In the genomic region with DNA sequence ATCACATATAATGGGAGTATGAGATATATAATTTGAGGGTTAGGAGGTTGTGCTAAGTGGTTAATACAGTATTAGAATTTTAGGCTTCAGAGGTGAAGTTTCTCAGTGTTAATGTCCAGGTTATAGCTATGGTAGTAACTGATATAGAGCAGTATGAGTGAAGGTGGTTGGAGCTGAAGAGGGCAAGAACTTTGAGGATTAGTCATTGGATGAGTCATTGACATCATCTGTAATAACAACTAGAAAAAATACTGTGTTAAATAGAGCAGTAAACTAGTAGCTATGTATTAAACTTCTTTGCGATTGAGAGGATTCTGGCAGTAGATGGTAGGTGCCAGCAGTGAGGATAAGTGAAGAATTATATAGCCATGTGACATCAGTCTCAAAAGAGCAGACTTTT, we compare ENCODE assay signal across 11 cellular contexts. TPM values are rescaled to one million over a fixed set of nuclear protein-coding genes. Genes with fewer than 3 reads are reported as not detected.
DNase-seq lines count a peak whose midpoint lies in the region; ATAC-seq and TF ChIP-seq lines count a peak whose summit lies in the region.
"Had no signal": no experiment of that assay in that cellular context is flagged by ENCODE, and none has a peak within 500 bp of the region (broad histone marks: within the 10 kb centered on the region; RNA-seq: fewer than 3 reads in every experiment).

No MANE protein-coding gene starts in this region.

- peaks cover 20% of the 10 kb centered on the region for H3K4me1 Mint-ChIP-seq in activated CD4-positive, alpha-beta T cell treated with anti-CD3 and anti-CD28 coated beads, Interleukin-2, amount 10 ng/mL, durations not matched to agents 24 days and 14 days
- H3K4me1 Mint-ChIP-seq in stimulated activated effector memory CD8-positive, alpha-beta T cell treated with anti-CD3 and anti-CD28 coated beads, Interleukin-12 subunit alpha, Interleukin-12 subunit beta, amount 100 ng/mL, for 72 hours = peaks cover 37% of the 10 kb centered on the region

- intact Hi-C loops in activated CD4-positive, alpha-beta T cell treated with anti-CD3 and anti-CD28 coated beads, Interleukin-2, amount 10 ng/mL, durations not matched to agents 24 days and 14 days (cut with micrococcal nuclease) = no loop called here

- H3K27me3 Mint-ChIP-seq in activated CD4-positive, alpha-beta T cell treated with anti-CD3 and anti-CD28 coated beads, Interleukin-2, amount 10 ng/mL, durations not matched to agents 24 days and 14 days = no peaks in the 10 kb centered on the region
- H3K27me3 Mint-ChIP-seq: IgD-negative memory B cell had no signal

- H3K27ac Mint-ChIP-seq in activated CD4-positive, alpha-beta T cell treated with anti-CD3 and anti-CD28 coated beads, Interleukin-2, amount 10 ng/mL, durations not matched to agents 24 days and 14 days = peak overlapping the region; percentile 50
- H3K27ac Mint-ChIP-seq in stimulated activated effector memory CD8-positive, alpha-beta T cell treated with anti-CD3 and anti-CD28 coated beads, Interleukin-12 subunit alpha, Interleukin-12 subunit beta, amount 100 ng/mL, for 72 hours = peak overlapping the region; percentile 14

- no peak overlapping the region for H3K4me3 ChIP-seq in fibroblast of the aortic adventitia (ENCODE audit: low read depth, low read length)
- H3K4me3 ChIP-seq: SJCRH30 had no signal

- H3K36me3 Mint-ChIP-seq in activated CD4-positive, alpha-beta T cell treated with anti-CD3 and anti-CD28 coated beads, Interleukin-2, amount 10 ng/mL, durations not matched to agents 24 days and 14 days (ENCODE audit: low read depth) = peaks cover 48% of the 10 kb centered on the region
- H3K36me3 Mint-ChIP-seq in stimulated activated effector memory CD8-positive, alpha-beta T cell treated with anti-CD3 and anti-CD28 coated beads, Interleukin-12 subunit alpha, Interleukin-12 subunit beta, amount 100 ng/mL, for 72 hours = peaks cover 92% of the 10 kb centered on the region

- DNase-seq in activated CD4-positive, alpha-beta T cell treated with anti-CD3 and anti-CD28 coated beads, Interleukin-2, amount 10 ng/mL, durations not matched to agents 24 days and 14 days = no peak
- DNase-seq in activated CD4-positive, alpha-beta T cell treated with anti-CD3 and anti-CD28 coated beads, Interleukin-2, amount 50 U/mL, for 4 hours = no peak
- DNase-seq in fibroblast of the aortic adventitia (ENCODE audit: low read depth) (peak; percentile 76), NCI-H2171 treated with DMSO at 0.1 percent for 48 hours (lab: John Stamatoyannopoulos, UW) (no peak), activated gamma-delta T cell (lab: John Stamatoyannopoulos, UW) (no peak), midbrain (lab: John Stamatoyannopoulos, UW) (no peak)
- DNase-seq in stimulated activated effector memory CD8-positive, alpha-beta T cell treated with anti-CD3 and anti-CD28 coated beads, Interleukin-12 subunit alpha, Interleukin-12 subunit beta, amount 100 ng/mL, for 72 hours (ENCODE audit: low spot score in 2 of 2) = no peak
- DNase-seq: activated naive CD4-positive, alpha-beta T cell treated with anti-CD3 and anti-CD28 coated beads, Interleukin-2, amount 50 U/mL, for 16 hours; SJCRH30 had no signal

- no peak overlapping the region for H3K4me3 Mint-ChIP-seq in activated CD4-positive, alpha-beta T cell treated with anti-CD3 and anti-CD28 coated beads, Interleukin-2, amount 10 ng/mL, durations not matched to agents 24 days and 14 days
- no peak overlapping the region for H3K4me3 Mint-ChIP-seq in stimulated activated effector memory CD8-positive, alpha-beta T cell treated with anti-CD3 and anti-CD28 coated beads, Interleukin-12 subunit alpha, Interleukin-12 subunit beta, amount 100 ng/mL, for 72 hours
- H3K4me3 Mint-ChIP-seq: IgD-negative memory B cell had no signal

- ATAC-seq in SK-N-SH treated with all-trans-retinoic acid at 6 μM for 48 hours = peak; percentile 97
- peak; percentile 99 for ATAC-seq in stimulated activated effector memory CD8-positive, alpha-beta T cell treated with anti-CD3 and anti-CD28 coated beads, Interleukin-12 subunit alpha, Interleukin-12 subunit beta, amount 100 ng/mL, for 72 hours

- no peak for TF ChIP-seq CTCF in fibroblast of the aortic adventitia (IDR thresholded peaks at IDR 0.05; ENCODE audit: insufficient read depth, low read length)

- H3K9me3 Mint-ChIP-seq in activated CD4-positive, alpha-beta T cell treated with anti-CD3 and anti-CD28 coated beads, Interleukin-2, amount 10 ng/mL, durations not matched to agents 24 days and 14 days = no peaks in the 10 kb centered on the region
- no peaks in the 10 kb centered on the region for H3K9me3 Mint-ChIP-seq in stimulated activated effector memory CD8-positive, alpha-beta T cell treated with anti-CD3 and anti-CD28 coated beads, Interleukin-12 subunit alpha, Interleukin-12 subunit beta, amount 100 ng/mL, for 72 hours
- H3K9me3 Mint-ChIP-seq: IgD-negative memory B cell had no signal

TF ChIP-seq in SK-N-SH treated with all-trans-retinoic acid at 6 μM for 48 hours, 23 proteins besides CTCF, POLR2A, EP300 and RAD21 (continues in another document):
- TF ChIP-seq TOX (CRISPR knock-in tag; IDR thresholded peaks at IDR 0.05; ENCODE audit: borderline replicate concordance) (no peak), ZC3H10 (CRISPR knock-in tag; IDR thresholded peaks at IDR 0.05) (no peak), ISL1 (CRISPR knock-in tag; IDR thresholded peaks at IDR 0.05) (no peak), GLIS3 (CRISPR knock-in tag; IDR thresholded peaks at IDR 0.05) (no peak), CSDC2 (CRISPR knock-in tag; IDR thresholded peaks at IDR 0.05) (no peak), TCF4 (CRISPR knock-in tag; IDR thresholded peaks at IDR 0.05; ENCODE audit: borderline replicate concordance) (no peak), ZNF8 (CRISPR knock-in tag; IDR thresholded peaks at IDR 0.05) (no peak), ESRRG (CRISPR knock-in tag; IDR thresholded peaks at IDR 0.05) (no peak), BACH2 (CRISPR knock-in tag; IDR thresholded peaks at IDR 0.05; ENCODE audit: borderline replicate concordance) (no peak), RARB (CRISPR knock-in tag; IDR thresholded peaks at IDR 0.05) (no peak), ZNF565 (CRISPR knock-in tag; conservative IDR thresholded peaks at IDR 0.05; ENCODE audit: low read depth) (no peak), ZFP3 (CRISPR knock-in tag; IDR thresholded peaks at IDR 0.05) (no peak), ZNF70 (CRISPR knock-in tag; IDR thresholded peaks at IDR 0.05) (no peak), SNAI2 (CRISPR knock-in tag; IDR thresholded peaks at IDR 0.05) (no peak)
- TF ChIP-seq, protein P1, sequence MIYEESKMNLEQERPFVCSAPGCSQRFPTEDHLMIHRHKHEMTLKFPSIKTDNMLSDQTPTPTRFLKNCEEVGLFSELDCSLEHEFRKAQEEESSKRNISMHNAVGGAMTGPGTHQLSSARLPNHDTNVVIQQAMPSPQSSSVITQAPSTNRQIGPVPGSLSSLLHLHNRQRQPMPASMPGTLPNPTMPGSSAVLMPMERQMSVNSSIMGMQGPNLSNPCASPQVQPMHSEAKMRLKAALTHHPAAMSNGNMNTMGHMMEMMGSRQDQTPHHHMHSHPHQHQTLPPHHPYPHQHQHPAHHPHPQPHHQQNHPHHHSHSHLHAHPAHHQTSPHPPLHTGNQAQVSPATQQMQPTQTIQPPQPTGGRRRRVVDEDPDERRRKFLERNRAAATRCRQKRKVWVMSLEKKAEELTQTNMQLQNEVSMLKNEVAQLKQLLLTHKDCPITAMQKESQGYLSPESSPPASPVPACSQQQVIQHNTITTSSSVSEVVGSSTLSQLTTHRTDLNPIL (CRISPR knock-in tag; IDR thresholded peaks at IDR 0.05; ENCODE audit: low read depth) = no peak
- TF ChIP-seq, protein P2, sequence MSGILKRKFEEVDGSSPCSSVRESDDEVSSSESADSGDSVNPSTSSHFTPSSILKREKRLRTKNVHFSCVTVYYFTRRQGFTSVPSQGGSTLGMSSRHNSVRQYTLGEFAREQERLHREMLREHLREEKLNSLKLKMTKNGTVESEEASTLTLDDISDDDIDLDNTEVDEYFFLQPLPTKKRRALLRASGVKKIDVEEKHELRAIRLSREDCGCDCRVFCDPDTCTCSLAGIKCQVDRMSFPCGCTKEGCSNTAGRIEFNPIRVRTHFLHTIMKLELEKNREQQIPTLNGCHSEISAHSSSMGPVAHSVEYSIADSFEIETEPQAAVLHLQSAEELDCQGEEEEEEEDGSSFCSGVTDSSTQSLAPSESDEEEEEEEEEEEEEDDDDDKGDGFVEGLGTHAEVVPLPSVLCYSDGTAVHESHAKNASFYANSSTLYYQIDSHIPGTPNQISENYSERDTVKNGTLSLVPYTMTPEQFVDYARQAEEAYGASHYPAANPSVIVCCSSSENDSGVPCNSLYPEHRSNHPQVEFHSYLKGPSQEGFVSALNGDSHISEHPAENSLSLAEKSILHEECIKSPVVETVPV (CRISPR knock-in tag; IDR thresholded peaks at IDR 0.05) = no peak
- TF ChIP-seq, protein P3, sequence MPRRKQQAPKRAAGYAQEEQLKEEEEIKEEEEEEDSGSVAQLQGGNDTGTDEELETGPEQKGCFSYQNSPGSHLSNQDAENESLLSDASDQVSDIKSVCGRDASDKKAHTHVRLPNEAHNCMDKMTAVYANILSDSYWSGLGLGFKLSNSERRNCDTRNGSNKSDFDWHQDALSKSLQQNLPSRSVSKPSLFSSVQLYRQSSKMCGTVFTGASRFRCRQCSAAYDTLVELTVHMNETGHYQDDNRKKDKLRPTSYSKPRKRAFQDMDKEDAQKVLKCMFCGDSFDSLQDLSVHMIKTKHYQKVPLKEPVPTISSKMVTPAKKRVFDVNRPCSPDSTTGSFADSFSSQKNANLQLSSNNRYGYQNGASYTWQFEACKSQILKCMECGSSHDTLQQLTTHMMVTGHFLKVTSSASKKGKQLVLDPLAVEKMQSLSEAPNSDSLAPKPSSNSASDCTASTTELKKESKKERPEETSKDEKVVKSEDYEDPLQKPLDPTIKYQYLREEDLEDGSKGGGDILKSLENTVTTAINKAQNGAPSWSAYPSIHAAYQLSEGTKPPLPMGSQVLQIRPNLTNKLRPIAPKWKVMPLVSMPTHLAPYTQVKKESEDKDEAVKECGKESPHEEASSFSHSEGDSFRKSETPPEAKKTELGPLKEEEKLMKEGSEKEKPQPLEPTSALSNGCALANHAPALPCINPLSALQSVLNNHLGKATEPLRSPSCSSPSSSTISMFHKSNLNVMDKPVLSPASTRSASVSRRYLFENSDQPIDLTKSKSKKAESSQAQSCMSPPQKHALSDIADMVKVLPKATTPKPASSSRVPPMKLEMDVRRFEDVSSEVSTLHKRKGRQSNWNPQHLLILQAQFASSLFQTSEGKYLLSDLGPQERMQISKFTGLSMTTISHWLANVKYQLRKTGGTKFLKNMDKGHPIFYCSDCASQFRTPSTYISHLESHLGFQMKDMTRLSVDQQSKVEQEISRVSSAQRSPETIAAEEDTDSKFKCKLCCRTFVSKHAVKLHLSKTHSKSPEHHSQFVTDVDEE (CRISPR knock-in tag; IDR thresholded peaks at IDR 0.05) = no peak

RNA-seq across cellular contexts. Expression of a gene that starts 47.5 kb away (rescaled TPM):
- total RNA-seq in activated CD4-positive, alpha-beta T cell treated with anti-CD3 and anti-CD28 coated beads, Interleukin-2, amount 10 ng/mL, durations not matched to agents 24 days and 14 days = 161 and 166 TPM in 2 replicates
- total RNA-seq in fibroblast of the aortic adventitia (ENCODE audit: low replicate concordance) = 36.7 and 62.9 TPM in 2 replicates
